Comparison of ENCODE assay signal across 18 cellular contexts in genomic region chr12:110137786-110138185, GRCh38. TPM values are rescaled to one million over a fixed set of nuclear protein-coding genes. Genes with fewer than 3 reads are reported as not detected.
DNase-seq lines count a peak whose midpoint lies in the region; ATAC-seq and TF ChIP-seq lines count a peak whose summit lies in the region.
"Had no signal": no experiment of that assay in that cellular context is flagged by ENCODE, and none has a peak within 500 bp of the region (broad histone marks: within the 10 kb centered on the region; RNA-seq: fewer than 3 reads in every experiment).

No MANE protein-coding gene starts in this region.

- DNase-seq in OCI-LY7 (ENCODE audit: low spot score) (no peak), esophagus squamous epithelium (lab: John Stamatoyannopoulos, UW) (no peak), hepatocyte (ENCODE audit: low spot score) (peak; percentile 33), stomach (no peak), DMS114 treated with DMSO at 0.1 percent for 48 hours (lab: John Stamatoyannopoulos, UW; ENCODE audit: unreplicated experiment) (no peak), brain microvascular endothelial cell (no peak)
- DNase-seq in central memory CD4-positive, alpha-beta T cell = no peak
- DNase-seq: 8988T; Calu3; CD8-positive, alpha-beta T cell; DMS53; DND-41; EL; H9 had no signal

- no peak overlapping the region for H3K4me2 ChIP-seq in OCI-LY7 (ENCODE audit: low read length)
- H3K4me2 ChIP-seq in hepatocyte = no peak overlapping the region
- H3K4me2 ChIP-seq: BLaER1 treated with 17β-estradiol and CSF1 and Interleukin-3, amounts not matched to agents 10 nM and 100 nM had no signal

- in situ Hi-C loops in brain microvascular endothelial cell (cut with HindIII; ENCODE audit: low pct_ligation_motif_present, low sequenced_read_pairs) = no loop called here

- TF ChIP-seq POLR2A in esophagus squamous epithelium (IDR thresholded peaks at IDR 0.05) (no peak), stomach (IDR thresholded peaks at IDR 0.05) (no peak)

- H3K4me1 ChIP-seq in OCI-LY7 (ENCODE audit: insufficient read depth, low read length, poor library complexity, severe bottlenecking) (peaks cover 11% of the 10 kb centered on the region), esophagus squamous epithelium (peaks cover 0 to 17% (median 3%) of the 10 kb centered on the region in 3 donors), hepatocyte (ENCODE audit: insufficient read depth) (peaks cover 6% of the 10 kb centered on the region), stomach (peaks cover 0 to 27% (median 12%) of the 10 kb centered on the region in 4 donors)

- no peak overlapping the region for H2AFZ ChIP-seq in OCI-LY7 (ENCODE audit: low read length)
- H2AFZ ChIP-seq in hepatocyte = no peak overlapping the region

- no peaks in the 10 kb centered on the region for H3K79me2 ChIP-seq in OCI-LY7 (ENCODE audit: insufficient read depth, low read depth, low read length)
- H3K79me2 ChIP-seq in hepatocyte = no peaks in the 10 kb centered on the region

- H3K4me3 ChIP-seq in OCI-LY7 (ENCODE audit: low read depth, low read length, poor library complexity, severe bottlenecking) (no peak overlapping the region), esophagus squamous epithelium (no peak overlapping the region), hepatocyte (no peak overlapping the region), stomach (no peak overlapping the region), brain microvascular endothelial cell (ENCODE audit: low read depth, low read length) (no peak overlapping the region)
- H3K4me3 ChIP-seq: BLaER1 treated with 17β-estradiol and CSF1 and Interleukin-3, amounts not matched to agents 10 nM and 100 nM; GM12878 had no signal

- CTCF ChIA-PET in OCI-LY7 (lab: Charles Lee; ENCODE audit: unreplicated experiment) = interaction anchor here (0.6 kb wide), 1 partner anchor 76 kb away, joined by 3 read pairs; no protein-coding TSS in a partner anchor

- TF ChIP-seq CTCF in OCI-LY7 (conservative IDR thresholded peaks at IDR 0.05; ENCODE audit: low read length) = no peak
- TF ChIP-seq CTCF in esophagus squamous epithelium (IDR thresholded peaks at IDR 0.05) = no peak
- TF ChIP-seq CTCF in hepatocyte (IDR thresholded peaks at IDR 0.05; ENCODE audit: poor library complexity) = no peak
- TF ChIP-seq CTCF in stomach (IDR thresholded peaks at IDR 0.05) = no peak
- no peak for TF ChIP-seq CTCF in brain microvascular endothelial cell (IDR thresholded peaks at IDR 0.05; ENCODE audit: low read depth, low read length, missing control alignments)

- intact Hi-C loops in OCI-LY7 (cut with micrococcal nuclease; ENCODE audit: unreplicated experiment) (no loop called here), esophagus squamous epithelium (cut with DNase I) (no loop called here), stomach (cut with DNase I; ENCODE audit: low total_unique reads) (no loop called here)

- H4K20me1 ChIP-seq in OCI-LY7 (ENCODE audit: insufficient read depth, low read length) (no peaks in the 10 kb centered on the region), hepatocyte (ENCODE audit: insufficient read depth, poor library complexity, severe bottlenecking) (no peaks in the 10 kb centered on the region)
- H4K20me1 ChIP-seq: BLaER1 treated with 17β-estradiol and CSF1 and Interleukin-3, amounts not matched to agents 10 nM and 100 nM had no signal

- WGBS in esophagus squamous epithelium, 2 donors = 66 to 82% methylated on average over 3 of the region's 3 CpGs
- 77% methylated on average over 3 of the region's 3 CpGs for WGBS in hepatocyte (ENCODE audit: low lambda C conversion rate, missing lambda C conversion rate)
- WGBS in stomach, 5 donors = 67 to 88% (median 77%) methylated on average over 3 of the region's 3 CpGs

- no peak overlapping the region for H3K27ac ChIP-seq in OCI-LY7 (ENCODE audit: low read depth, low read length, poor library complexity, severe bottlenecking)
- H3K27ac ChIP-seq in esophagus squamous epithelium = peak overlapping the region; percentile 42 to 82 (median 60)
- H3K27ac ChIP-seq in hepatocyte = peak overlapping the region; percentile 72
- peak overlapping the region in 4 of 5 donors; percentile 56 to 86 (median 67) for H3K27ac ChIP-seq in stomach
- H3K27ac ChIP-seq in brain microvascular endothelial cell = no peak overlapping the region
- H3K27ac ChIP-seq: BLaER1 treated with 17β-estradiol and CSF1 and Interleukin-3, amounts not matched to agents 10 nM and 100 nM had no signal

- POLR2A ChIA-PET in OCI-LY7 (lab: Charles Lee) = interaction anchor here (0.9 to 1.3 kb wide), 4 partner anchors 14 to 293 kb away, joined by 3 to 5 read pairs (median 4); partner anchors contain the start of gene IFT81

- H3K9me3 ChIP-seq in OCI-LY7 (ENCODE audit: low read length) = no peaks in the 10 kb centered on the region
- no peaks in the 10 kb centered on the region for H3K9me3 ChIP-seq in esophagus squamous epithelium
- H3K9me3 ChIP-seq in hepatocyte (ENCODE audit: low read depth) = no peaks in the 10 kb centered on the region
- H3K9me3 ChIP-seq in stomach = no peaks in the 10 kb centered on the region
- H3K9me3 ChIP-seq: BLaER1 treated with 17β-estradiol and CSF1 and Interleukin-3, amounts not matched to agents 10 nM and 100 nM had no signal

- BruUV-seq in OCI-LY7 (replicated peaks; lab: Mats Ljungman, UMichigan) = TSS peak; percentile 57

- no peak for TF ChIP-seq EP300 in stomach (IDR thresholded peaks at IDR 0.05)

- ATAC-seq in GM18873 (IDR thresholded peaks at IDR 0.05; ENCODE audit: low FRiP score, unreplicated experiment) = no peak
- ATAC-seq: CD8-positive, alpha-beta T cell; GM12878; HepG2 had no signal

- H3K9me2 ChIP-seq in OCI-LY7 (ENCODE audit: insufficient read depth, low read length) (no peaks in the 10 kb centered on the region), hepatocyte (replicated peaks; ENCODE audit: insufficient read depth) (no peaks in the 10 kb centered on the region)

- H3K36me3 ChIP-seq in OCI-LY7 (ENCODE audit: insufficient read depth, low read length) = peaks cover 5% of the 10 kb centered on the region; the same call in 1 of the 2 replicates
- peaks cover 0 to 34% (median 0%) of the 10 kb centered on the region in 3 donors for H3K36me3 ChIP-seq in esophagus squamous epithelium
- peaks cover 4% of the 10 kb centered on the region for H3K36me3 ChIP-seq in hepatocyte (replicated peaks; ENCODE audit: insufficient read depth, low read depth)
- peaks cover 0 to 51% (median 35%) of the 10 kb centered on the region in 4 donors for H3K36me3 ChIP-seq in stomach
- peaks cover 38% of the 10 kb centered on the region for H3K36me3 ChIP-seq in brain microvascular endothelial cell (replicated peaks)

- no peaks in the 10 kb centered on the region for H3K27me3 ChIP-seq in esophagus squamous epithelium
- H3K27me3 ChIP-seq in hepatocyte = no peaks in the 10 kb centered on the region
- no peaks in the 10 kb centered on the region for H3K27me3 ChIP-seq in stomach
- H3K27me3 ChIP-seq in brain microvascular endothelial cell (replicated peaks) = no peaks in the 10 kb centered on the region
- H3K27me3 ChIP-seq: BLaER1 treated with 17β-estradiol and CSF1 and Interleukin-3, amounts not matched to agents 10 nM and 100 nM had no signal

RNA-seq across cellular contexts. Expression of gene IFT81, which starts 13.6 kb away (rescaled TPM):
- 5.6 and 7.2 TPM in 2 replicates for total RNA-seq in OCI-LY7 (2014; rRNA removed; shearing (Covaris generic))
- total RNA-seq in OCI-LY7 (2022) (8.4 and 9.8 TPM in 2 replicates), esophagus squamous epithelium (10 to 100 TPM in 1 of 4 donors, 1 to 10 TPM in 3; 3.6 to 12.6 (median 7.2) TPM), hepatocyte (13.7 and 14.6 TPM in 2 replicates), stomach (10 to 100 TPM in 3 of 5 donors, 1 to 10 TPM in 2; 2.0 to 50.2 (median 10.7) TPM)
- polyA plus RNA-seq in hepatocyte (10.4 and 12.6 TPM in 2 replicates), stomach (1 to 10 TPM; 3.5 to 5.7 (median 4.9) TPM)

Comparison
In these comparisons a context has a peak if more than half of its experiments do, and no peak if none do; other contexts are left out.
1. H3K27ac ChIP-seq: peak in esophagus squamous epithelium (4 of 4), hepatocyte (single experiment) and stomach (4 of 5); none in OCI-LY7 (single experiment) and brain microvascular endothelial cell (single experiment).